Comparison of ENCODE assay signal across 13 cellular contexts in the genomic region with DNA sequence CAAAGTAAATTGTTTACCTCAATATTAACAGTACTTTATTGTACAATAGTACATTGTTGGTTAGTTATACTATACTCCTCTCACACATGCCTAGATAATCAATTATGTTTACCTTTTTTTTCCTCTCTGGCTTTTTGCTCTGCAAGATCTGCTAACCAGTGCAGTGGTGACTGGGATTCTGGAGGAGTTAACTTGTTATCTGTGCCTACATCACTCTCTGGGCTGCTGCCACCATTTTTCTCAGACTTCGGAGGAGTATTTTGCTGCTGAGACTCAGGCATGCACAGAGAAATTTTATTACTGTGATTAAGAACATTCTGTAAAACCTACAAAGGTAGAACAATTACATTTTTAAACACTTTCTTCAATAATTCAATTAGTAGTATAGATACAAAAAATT.
"Had no signal": no experiment of that assay in that cellular context is flagged by ENCODE, and none has a peak within 500 bp of the region (broad histone marks: within the 10 kb centered on the region; RNA-seq: fewer than 3 reads in every experiment).

No MANE protein-coding gene starts in this region.

- H3K27ac ChIP-seq: adrenal gland, brain microvascular endothelial cell, neutrophil had no signal

- H3K4me3 Mint-ChIP-seq: T-helper 1 cell treated with Interleukin-12 subunit alpha and Interleukin-12 subunit beta and Interleukin-4 antibody, amounts not matched to agents 30 μg/mL and 1 μg/mL, for 36 hours; type B pancreatic cell had no signal

- H3K9me3 Mint-ChIP-seq: T-helper 1 cell treated with Interleukin-12 subunit alpha and Interleukin-12 subunit beta and Interleukin-4 antibody, amounts not matched to agents 30 μg/mL and 1 μg/mL, for 36 hours; type B pancreatic cell had no signal

- DNase-seq: activated CD4-positive, alpha-beta T cell treated with anti-CD3 and anti-CD28 coated beads, Interleukin-2, amount 50 U/mL, for 48 hours; activated naive CD4-positive, alpha-beta T cell treated with Interleukin-2 at 50 U/mL for 16 hours; adrenal gland; brain microvascular endothelial cell; effector memory CD4-positive, alpha-beta T cell; hypothalamus; midbrain; retina had no signal

- H3K9me3 ChIP-seq: adrenal gland, neutrophil had no signal

- H3K27me3 ChIP-seq: adrenal gland, brain microvascular endothelial cell, neutrophil had no signal

- H3K27ac Mint-ChIP-seq: T-helper 1 cell treated with Interleukin-12 subunit alpha and Interleukin-12 subunit beta and Interleukin-4 antibody, amounts not matched to agents 30 μg/mL and 1 μg/mL, for 36 hours; type B pancreatic cell had no signal

- H3K4me3 ChIP-seq: adrenal gland had no signal

- H3K4me1 ChIP-seq: adrenal gland had no signal

- ATAC-seq: activated CD4-positive, CD25-positive, alpha-beta regulatory T cell treated with anti-CD3 and anti-CD28 coated beads, Interleukin-2, amount 50 U/mL, for 24 hours; SK-N-SH treated with all-trans-retinoic acid at 6 μM for 48 hours had no signal

- H3K27me3 Mint-ChIP-seq: type B pancreatic cell had no signal
